12 cellular contexts compared by ENCODE assay signal in genomic region chr3:112089956-112090898, GRCh38. TPM values are rescaled to one million over a fixed set of nuclear protein-coding genes. Genes with fewer than 3 reads are reported as not detected.
DNase-seq lines count a peak whose midpoint lies in the region; ATAC-seq and TF ChIP-seq lines count a peak whose summit lies in the region.
"Had no signal": no experiment of that assay in that cellular context is flagged by ENCODE, and none has a peak within 500 bp of the region (broad histone marks: within the 10 kb centered on the region; RNA-seq: fewer than 3 reads in every experiment).

No MANE protein-coding gene starts in this region.

- peaks cover 16 to 48% of the 10 kb centered on the region in 2 donors for H3K27me3 Mint-ChIP-seq in effector memory CD8-positive, alpha-beta T cell
- H3K27me3 Mint-ChIP-seq: CD4-positive, alpha-beta T cell had no signal

- no peak for TF ChIP-seq CTCF in GM13976 (IDR thresholded peaks at IDR 0.05; ENCODE audit: borderline replicate concordance, control extremely low read depth, extremely low read depth, insufficient read depth, missing control alignments)

- in situ Hi-C loops in GM13976 (cut with MboI; ENCODE audit: low sequenced_read_pairs, unreplicated experiment) = no loop called here

- no peaks in the 10 kb centered on the region for H3K9me3 Mint-ChIP-seq in effector memory CD8-positive, alpha-beta T cell
- H3K9me3 Mint-ChIP-seq: CD4-positive, alpha-beta T cell; GM23338 had no signal

- no peaks in the 10 kb centered on the region for H3K36me3 Mint-ChIP-seq in effector memory CD8-positive, alpha-beta T cell (ENCODE audit: insufficient read depth)

- H3K27ac Mint-ChIP-seq in effector memory CD8-positive, alpha-beta T cell = no peak overlapping the region
- H3K27ac Mint-ChIP-seq: CD4-positive, alpha-beta T cell had no signal

- peak; percentile 40 for ATAC-seq in left colon
- ATAC-seq in effector memory CD8-positive, alpha-beta T cell (replicated peaks) = no peak
- ATAC-seq: GM23338, SK-N-SH treated with all-trans-retinoic acid at 6 μM for 48 hours had no signal

- peak; percentile 91 to 93 for DNase-seq in AML-193 (lab: John Stamatoyannopoulos, UW)
- DNase-seq in GM13976 (ENCODE audit: low spot score) = peak; percentile 21
- peak; percentile 95 for DNase-seq in NOMO-1 treated with DMSO at 0.1 percent for 48 hours (lab: John Stamatoyannopoulos, UW; ENCODE audit: unreplicated experiment)
- DNase-seq in left colon = no peak
- no peak for DNase-seq in NCI-H524 treated with DMSO at 0.1 percent for 48 hours (lab: John Stamatoyannopoulos, UW)
- no peak for DNase-seq in effector memory CD8-positive, alpha-beta T cell
- no peak for DNase-seq in NCI-H1694 treated with DMSO at 0.1 percent for 48 hours (lab: John Stamatoyannopoulos, UW)
- DNase-seq in activated T-cell treated with anti-CD3 and anti-CD28 coated beads, Interleukin-2, amount 50 U/mL, for 48 hours = no peak
- DNase-seq: CD4-positive, alpha-beta T cell; NCI-H1930 had no signal

- intact Hi-C loops in left colon (cut with DNase I, micrococcal nuclease) = no loop called here

- peaks cover 6 to 11% of the 10 kb centered on the region in 2 donors for H3K4me1 Mint-ChIP-seq in effector memory CD8-positive, alpha-beta T cell (ENCODE audit: low read depth in 2 of 2)

- no peak overlapping the region for H3K4me3 Mint-ChIP-seq in effector memory CD8-positive, alpha-beta T cell
- H3K4me3 Mint-ChIP-seq: CD4-positive, alpha-beta T cell; GM23338 had no signal

RNA-seq across cellular contexts. Expression of gene C3orf52, which starts 4.0 kb away (rescaled TPM):
- 10 to 100 TPM; 35.7 to 35.8 TPM for total RNA-seq in left colon

RNA-seq across cellular contexts. Expression of gene GCSAM, which starts 42.8 kb away (rescaled TPM):
- under 1 TPM in 1 of 2 donors, not detected in 1; 0.50 TPM for total RNA-seq in left colon
- total RNA-seq: GM23338 had no signal

RNA-seq across cellular contexts. Expression of gene TMPRSS7, which starts 55.7 kb away (rescaled TPM):
- total RNA-seq in left colon = under 1 TPM in 1 of 2 donors, not detected in 1; 0.11 TPM
- total RNA-seq: GM23338 had no signal

Comparison
In these comparisons a context has a peak if more than half of its experiments do, and no peak if none do; other contexts are left out.
1. DNase-seq: peak in AML-193 (2 of 2), GM13976 (single experiment) and NOMO-1 treated with DMSO at 0.1 percent for 48 hours (single experiment); none in left colon (0 of 2), NCI-H524 treated with DMSO at 0.1 percent for 48 hours (single experiment), effector memory CD8-positive, alpha-beta T cell (0 of 3), NCI-H1694 treated with DMSO at 0.1 percent for 48 hours (single experiment) and activated T-cell treated with anti-CD3 and anti-CD28 coated beads, Interleukin-2, amount 50 U/mL, for 48 hours (0 of 2).